Comparison of ENCODE assay signal across 8 cellular contexts in genomic region chr16:1408171-1408837, GRCh38. TPM values are rescaled to one million over a fixed set of nuclear protein-coding genes. Genes with fewer than 3 reads are reported as not detected.
A peak's percentile ranks its signal among the peaks of the same experiment; 100 is the strongest.
DNase-seq lines count a peak whose midpoint lies in the region; ATAC-seq and TF ChIP-seq lines count a peak whose summit lies in the region.

No MANE protein-coding gene starts in this region.

- DNase-seq in A172 (ENCODE audit: low spot score) (peak; percentile 75), NCI-H460 (ENCODE audit: extremely low read depth, low read depth) (peak; percentile 80), choroid plexus epithelial cell (ENCODE audit: low read depth) (peak; percentile 89)
- DNase-seq in activated CD4-positive, alpha-beta T cell treated with anti-CD3 and anti-CD28 coated beads for 4 hours, result peak; percentile 97 to 98
- peak; percentile 85 to 91 for DNase-seq in stimulated activated CD4-positive, alpha-beta T cell treated with anti-CD3 and anti-CD28 coated beads, Interleukin-15, amount 100 ng/mL, for 48 hours (ENCODE audit: low read depth in 2 of 2)

- H3K27ac ChIP-seq in layer of hippocampus (ENCODE audit: low read depth, low read length), result peak overlapping the region; percentile 72

- ATAC-seq in GM18520 (IDR thresholded peaks at IDR 0.05; ENCODE audit: unreplicated experiment) (peak; percentile 54), HG03159 (IDR thresholded peaks at IDR 0.05; ENCODE audit: unreplicated experiment) (peak; percentile 72)

- peak overlapping the region; percentile 66 for H3K4me3 ChIP-seq in choroid plexus epithelial cell (ENCODE audit: low read depth, low read length)

- no peaks in the 10 kb centered on the region for H3K27me3 ChIP-seq in layer of hippocampus (ENCODE audit: control insufficient read depth, insufficient read depth, low read length)

- no peak for TF ChIP-seq CTCF in choroid plexus epithelial cell (conservative IDR thresholded peaks at IDR 0.05; ENCODE audit: low read depth, low read length)

RNA-seq across cellular contexts. Expression of gene UNKL, which starts 6.2 kb away (rescaled TPM):
- total RNA-seq in A172 (2014; rRNA removed; shearing (Covaris generic)), result 25.5 and 31.6 TPM in 2 replicates
- 29.2 and 31.0 TPM in 2 replicates for total RNA-seq in NCI-H460 (2014; rRNA removed; shearing (Covaris generic))
- 204 and 207 TPM in 2 replicates for polyA plus RNA-seq in NCI-H460 (2014; cell fraction: nucleus; rRNA removed)

RNA-seq across cellular contexts. Expression of gene UQCC4, which starts 12.2 kb away (rescaled TPM):
- 38.6 and 45.1 TPM in 2 replicates for total RNA-seq in A172 (2014; rRNA removed; shearing (Covaris generic))
- total RNA-seq in NCI-H460 (2014; rRNA removed; shearing (Covaris generic)), result 29.7 and 31.1 TPM in 2 replicates
- polyA plus RNA-seq in NCI-H460 (2014; cell fraction: nucleus; rRNA removed), result 50.5 and 69.9 TPM in 2 replicates

RNA-seq across cellular contexts. Expression of gene PERCC1, which starts 22.6 kb away (rescaled TPM):
- not detected in 2 replicates for total RNA-seq in A172 (2014; rRNA removed; shearing (Covaris generic))
- not detected in 2 replicates for total RNA-seq in NCI-H460 (2014; rRNA removed; shearing (Covaris generic))
- polyA plus RNA-seq in NCI-H460 (2014; cell fraction: nucleus; rRNA removed), result not detected in 2 replicates

RNA-seq across cellular contexts. Expression of gene CCDC154, which starts 36.1 kb away (rescaled TPM):
- 0.03 and 0.26 TPM in 2 replicates for total RNA-seq in A172 (2014; rRNA removed; shearing (Covaris generic))
- 0.42 and 0.61 TPM in 2 replicates for total RNA-seq in NCI-H460 (2014; rRNA removed; shearing (Covaris generic))
- 3.2 TPM in 1 of 2 replicates, not detected in the other for polyA plus RNA-seq in NCI-H460 (2014; cell fraction: nucleus; rRNA removed)

RNA-seq across cellular contexts. Expression of gene GNPTG, which starts 56.6 kb away (rescaled TPM):
- 45.8 and 61.0 TPM in 2 replicates for total RNA-seq in A172 (2014; rRNA removed; shearing (Covaris generic))
- total RNA-seq in NCI-H460 (2014; rRNA removed; shearing (Covaris generic)), result 32.2 and 33.0 TPM in 2 replicates
- polyA plus RNA-seq in NCI-H460 (2014; cell fraction: nucleus; rRNA removed), result 54.6 and 73.9 TPM in 2 replicates

Comparison
In these comparisons a context has a peak if more than half of its experiments do, and no peak if none do; other contexts are left out.
1. Peak in every context shown above with its lines: DNase-seq, ATAC-seq, H3K4me3 ChIP-seq and H3K27ac ChIP-seq.